ENCODE assay signal across 15 cellular contexts in genomic region chr17:72705905-72706395, GRCh38.
A peak's percentile ranks its signal among the peaks of the same experiment; 100 is the strongest.
DNase-seq lines count a peak whose midpoint lies in the region; ATAC-seq and TF ChIP-seq lines count a peak whose summit lies in the region.
"Had no signal": no experiment of that assay in that cellular context is flagged by ENCODE, and none has a peak within 500 bp of the region (broad histone marks: within the 10 kb centered on the region; RNA-seq: fewer than 3 reads in every experiment).

No MANE protein-coding gene starts in this region.

- intact Hi-C loops in activated CD4-positive, alpha-beta memory T cell treated with anti-CD3 and anti-CD28 coated beads for 36 hours (cut with micrococcal nuclease), result no loop called here

- H3K4me1 Mint-ChIP-seq in activated CD4-positive, alpha-beta memory T cell treated with anti-CD3 and anti-CD28 coated beads for 36 hours (ENCODE audit: low read depth), result peaks cover 40% of the 10 kb centered on the region
- H3K4me1 Mint-ChIP-seq: B cell had no signal

- H3K36me3 Mint-ChIP-seq in activated CD4-positive, alpha-beta memory T cell treated with anti-CD3 and anti-CD28 coated beads for 36 hours, result peaks cover 13% of the 10 kb centered on the region

- no peaks in the 10 kb centered on the region for H3K27me3 Mint-ChIP-seq in activated CD4-positive, alpha-beta memory T cell treated with anti-CD3 and anti-CD28 coated beads for 36 hours
- H3K27me3 Mint-ChIP-seq: B cell had no signal

- CTCF ChIA-PET in activated CD4-positive, alpha-beta memory T cell treated with anti-CD3 and anti-CD28 coated beads for 36 hours (lab: Charles Lee), result interaction anchor here (1.1 to 1.7 kb wide), 2 partner anchors 13 to 19 kb away, joined by 4 to 9 read pairs; no protein-coding TSS in a partner anchor

- no peaks in the 10 kb centered on the region for H3K36me3 ChIP-seq in GM06990 (ENCODE audit: control insufficient read depth, insufficient read depth, low read length)
- H3K36me3 ChIP-seq: lower lobe of right lung, vagina had no signal

- H3K9me3 Mint-ChIP-seq in activated CD4-positive, alpha-beta memory T cell treated with anti-CD3 and anti-CD28 coated beads for 36 hours, result peaks cover 8% of the 10 kb centered on the region

- ATAC-seq in GM18873 (IDR thresholded peaks at IDR 0.05; ENCODE audit: low FRiP score, unreplicated experiment) (peak; percentile 63), HG02870 (IDR thresholded peaks at IDR 0.05; ENCODE audit: unreplicated experiment) (peak; percentile 89), GM19452 (IDR thresholded peaks at IDR 0.05; ENCODE audit: unreplicated experiment) (no peak), GM21423 (IDR thresholded peaks at IDR 0.05; ENCODE audit: unreplicated experiment) (no peak)
- ATAC-seq: body of pancreas had no signal

- no peak overlapping the region for H3K4me3 Mint-ChIP-seq in activated CD4-positive, alpha-beta memory T cell treated with anti-CD3 and anti-CD28 coated beads for 36 hours
- H3K4me3 Mint-ChIP-seq: B cell, HFFc6 had no signal

- no peaks in the 10 kb centered on the region for H3K27me3 ChIP-seq in GM06990 (replicated peaks; ENCODE audit: control insufficient read depth, insufficient read depth, low read length)
- H3K27me3 ChIP-seq: body of pancreas, vagina had no signal

- DNase-seq in GM06990 (ENCODE audit: extremely low read depth, insufficient read length) (peak; percentile 26), NCI-H526 treated with DMSO at 0.1 percent for 48 hours (lab: John Stamatoyannopoulos, UW) (no peak), AG20443 (ENCODE audit: low spot score) (no peak)
- DNase-seq in activated CD4-positive, alpha-beta memory T cell treated with anti-CD3 and anti-CD28 coated beads for 36 hours, result peak; percentile 47
- DNase-seq: body of pancreas; effector memory CD4-positive, alpha-beta T cell; HFFc6; lower lobe of right lung; occipital lobe had no signal

- POLR2A ChIA-PET in activated CD4-positive, alpha-beta memory T cell treated with anti-CD3 and anti-CD28 coated beads for 36 hours (lab: Charles Lee), result interaction anchor here (0.7 kb wide), 1 partner anchor 13 kb away, joined by 4 read pairs; no protein-coding TSS in a partner anchor

- TF ChIP-seq CTCF in GM06990 (IDR thresholded peaks at IDR 0.05; ENCODE audit: insufficient read depth, low read length, poor library complexity, severe bottlenecking), result no peak

- peak overlapping the region; percentile 61 for H3K27ac Mint-ChIP-seq in activated CD4-positive, alpha-beta memory T cell treated with anti-CD3 and anti-CD28 coated beads for 36 hours
- H3K27ac Mint-ChIP-seq: B cell, HFFc6 had no signal

- H3K4me3 ChIP-seq in GM06990 (replicated peaks; ENCODE audit: low read depth, low read length), result no peak overlapping the region
- H3K4me3 ChIP-seq: body of pancreas, lower lobe of right lung, vagina had no signal

Comparison
In these comparisons a context has a peak if more than half of its experiments do, and no peak if none do; other contexts are left out.
1. DNase-seq: peak in GM06990 (single experiment) and activated CD4-positive, alpha-beta memory T cell treated with anti-CD3 and anti-CD28 coated beads for 36 hours (single experiment); none in NCI-H526 treated with DMSO at 0.1 percent for 48 hours (single experiment) and AG20443 (single experiment).
2. ATAC-seq: peak in GM18873 (single experiment) and HG02870 (single experiment); none in GM19452 (single experiment) and GM21423 (single experiment).